ENCODE assay signal across 24 cellular contexts in genomic region chr3:4398906-4399305, GRCh38.
"Had no signal": no experiment of that assay in that cellular context is flagged by ENCODE, and none has a peak within 500 bp of the region (broad histone marks: within the 10 kb centered on the region; RNA-seq: fewer than 3 reads in every experiment).

No MANE protein-coding gene starts in this region.

- H3K27me3 ChIP-seq: colonic mucosa, foreskin keratinocyte, gastroesophageal sphincter, heart right ventricle, neural progenitor cell, sigmoid colon, tibial nerve, upper lobe of left lung had no signal

- H3K9me3 ChIP-seq: colonic mucosa, gastroesophageal sphincter, heart right ventricle, sigmoid colon, thoracic aorta, tibial nerve, upper lobe of left lung had no signal

- H3K9ac ChIP-seq: neural progenitor cell, parathyroid adenoma had no signal

- H3K36me3 ChIP-seq: colonic mucosa, neural progenitor cell, thoracic aorta had no signal

- DNase-seq: colonic mucosa; effector memory CD4-positive, alpha-beta T cell; erythroblast; foreskin keratinocyte; heart right ventricle; hypothalamus; immature natural killer cell; islet precursor cell; kidney glomerular epithelial cell; left colon; left ventricle myocardium superior; natural killer cell; right cardiac atrium; sigmoid colon; stimulated activated CD4-positive, alpha-beta T cell treated with anti-CD3 and anti-CD28 coated beads, Interleukin-4, amount 100 ng/mL, for 4 hours; stimulated activated naive CD8-positive, alpha-beta T cell treated with anti-CD3 and anti-CD28 coated beads, Interleukin-15, Interleukin-2, amounts not matched to agents 100 U/mL and 50 U/mL, for 24 hours; substantia nigra; upper lobe of left lung had no signal

- H3K4me1 ChIP-seq: colonic mucosa, foreskin keratinocyte, gastroesophageal sphincter, neural progenitor cell, sigmoid colon, upper lobe of left lung had no signal

- H2AFZ ChIP-seq: neural progenitor cell, parathyroid adenoma had no signal

- H3K4me3 ChIP-seq: colonic mucosa, gastroesophageal sphincter, heart right ventricle, lung, neural progenitor cell, sigmoid colon, thoracic aorta, tibial nerve, upper lobe of left lung had no signal

- H3K27ac ChIP-seq: colonic mucosa, foreskin keratinocyte, gastroesophageal sphincter, heart right ventricle, neural progenitor cell, parathyroid adenoma, sigmoid colon, thoracic aorta, tibial nerve, upper lobe of left lung had no signal

- H3K4me2 ChIP-seq: neural progenitor cell had no signal
